ENCODE assay signal across 8 cellular contexts in the genomic region with DNA sequence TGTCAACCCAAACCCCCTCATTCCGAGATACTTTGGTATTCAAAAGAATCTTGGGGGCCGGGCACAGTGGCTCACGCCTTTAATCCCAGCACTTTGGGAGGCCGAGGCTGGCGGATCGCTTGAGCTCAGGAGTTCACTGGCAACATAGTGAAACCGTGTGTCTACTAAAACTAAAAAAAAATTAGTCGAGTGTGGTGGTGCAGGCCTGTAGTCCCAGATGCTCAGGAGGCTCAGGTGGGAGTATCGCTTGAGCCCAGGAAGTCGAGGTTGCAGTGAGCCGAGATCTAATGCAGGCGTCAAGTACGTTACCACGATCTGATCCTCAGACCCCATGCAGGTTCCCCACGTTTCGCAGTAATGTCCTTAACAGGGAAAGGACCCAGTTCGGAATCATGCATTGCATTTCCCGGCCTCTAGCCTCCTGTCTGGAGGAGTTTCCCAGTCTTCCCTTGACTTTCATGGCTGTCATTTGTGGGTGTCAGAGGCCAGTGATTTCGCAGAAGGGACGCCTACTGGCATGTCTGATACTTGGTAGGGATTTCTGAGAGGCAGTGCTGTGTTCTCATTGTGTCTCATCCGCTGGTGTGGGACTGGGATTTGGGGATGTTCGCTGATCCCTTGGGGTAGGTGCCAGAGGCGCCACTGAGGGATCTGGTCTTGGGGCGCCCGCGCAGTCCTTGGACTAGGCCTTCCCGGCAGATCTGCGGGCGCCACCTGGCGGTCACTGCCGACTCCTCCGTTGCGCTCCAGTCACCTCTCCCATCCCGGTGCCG. TPM values are rescaled to one million over a fixed set of nuclear protein-coding genes. Genes with fewer than 3 reads are reported as not detected.
DNase-seq lines count a peak whose midpoint lies in the region; ATAC-seq and TF ChIP-seq lines count a peak whose summit lies in the region.

No MANE protein-coding gene starts in this region.

- 34 to 57% methylated on average over 18 to 35 of the region's 35 CpGs for WGBS in endodermal cell (ENCODE audit: insufficient coverage in 1 of 2, insufficient read length in 1 of 2), 2 experiments
- 26 to 32% methylated on average over 31 to 32 of the region's 35 CpGs for WGBS in mesodermal cell (ENCODE audit: insufficient coverage in 2 of 2), 2 experiments

- peaks cover 29% of the 10 kb centered on the region for H3K4me1 Mint-ChIP-seq in endodermal cell

- peak overlapping the region; percentile 51 for H3K4me3 Mint-ChIP-seq in endodermal cell

- H3K4me3 ChIP-seq in endodermal cell (ENCODE audit: low read length) (peak overlapping the region; percentile 84), mesodermal cell (ENCODE audit: extremely low read depth, insufficient read depth, low read length, poor library complexity, severe bottlenecking) (peak overlapping the region; percentile 29)

- TF ChIP-seq CTCF in endodermal cell (conservative IDR thresholded peaks at IDR 0.05), result peak; percentile 99

- H3K27ac Mint-ChIP-seq in endodermal cell, result peak overlapping the region; percentile 93

- peaks cover 5% of the 10 kb centered on the region for H3K4me1 ChIP-seq in endodermal cell (ENCODE audit: control insufficient read depth, insufficient read depth, low read length)
- peaks cover 7% of the 10 kb centered on the region for H3K4me1 ChIP-seq in mesodermal cell (ENCODE audit: control insufficient read depth, insufficient read depth, low read length, poor library complexity, severe bottlenecking)

- no peaks in the 10 kb centered on the region for H3K27me3 ChIP-seq in endodermal cell (ENCODE audit: control insufficient read depth, insufficient read depth, low read length, poor library complexity, severe bottlenecking)

- ATAC-seq in GM21360 (IDR thresholded peaks at IDR 0.05; ENCODE audit: unreplicated experiment), result peak; percentile 73

- H3K36me3 ChIP-seq in endodermal cell (ENCODE audit: control insufficient read depth, insufficient read depth, low read length) (peaks cover 24% of the 10 kb centered on the region), mesodermal cell (ENCODE audit: control insufficient read depth, insufficient read depth, low read length) (peaks cover 24% of the 10 kb centered on the region)

- DNase-seq in COLO668 (lab: John Stamatoyannopoulos, UW; ENCODE audit: unreplicated experiment) (peak; percentile 95), HPDE6-E6E7 (ENCODE audit: extremely low spot score) (peak; percentile 85), endodermal cell (peak; percentile 98)
- DNase-seq in NK-92 treated with Interleukin-12 subunit alpha and Interleukin-12 subunit beta, amount 100 ng/mL, for 24 hours (lab: John Stamatoyannopoulos, UW), result peak; percentile 83
- peak; percentile 69 to 93 (median 88) for DNase-seq in activated CD8-positive, alpha-beta memory T cell treated with anti-CD3 and anti-CD28 coated beads for 48 hours (ENCODE audit: low read depth in 2 of 3, low spot score in 2 of 3)
- peak; percentile 83 for DNase-seq in stimulated activated CD8-positive, alpha-beta memory T cell treated with anti-CD3 and anti-CD28 coated beads, Interleukin-15, amount 100 ng/mL, for 1 hour (ENCODE audit: low read depth)

- no peaks in the 10 kb centered on the region for H3K27me3 Mint-ChIP-seq in endodermal cell (ENCODE audit: insufficient read depth)

- no peaks in the 10 kb centered on the region for H3K9me3 ChIP-seq in endodermal cell (ENCODE audit: control insufficient read depth, low read length)
- H3K9me3 ChIP-seq in mesodermal cell (ENCODE audit: control insufficient read depth, low read length), result no peaks in the 10 kb centered on the region

- peaks cover 26% of the 10 kb centered on the region for H3K36me3 Mint-ChIP-seq in endodermal cell (ENCODE audit: low read depth)

- peak overlapping the region; percentile 45 for H3K9ac ChIP-seq in endodermal cell (ENCODE audit: extremely low read depth, low read length, poor library complexity, severe bottlenecking)

- H3K27ac ChIP-seq in endodermal cell (ENCODE audit: low read depth, low read length) (peak overlapping the region; percentile 34), mesodermal cell (ENCODE audit: low read depth, low read length, severe bottlenecking) (peak overlapping the region; percentile 59)

- H3K9me3 Mint-ChIP-seq in endodermal cell, result no peaks in the 10 kb centered on the region

RNA-seq across cellular contexts. Expression of a gene that starts 39.3 kb away (rescaled TPM):
- total RNA-seq in endodermal cell, result 100 to 1,000 TPM; 526 to 626 TPM
- 491 TPM for polyA plus RNA-seq in endodermal cell (2013, experiment 1 of 2)
- 464 TPM for polyA plus RNA-seq in endodermal cell (2013, experiment 2 of 2)
- 410 TPM for polyA plus RNA-seq in mesodermal cell (2013, experiment 1 of 2)
- 468 TPM for polyA plus RNA-seq in mesodermal cell (2013, experiment 2 of 2)

RNA-seq across cellular contexts. Expression of a gene that starts 57.4 kb away (rescaled TPM):
- total RNA-seq in endodermal cell, result 1 to 10 TPM; 2.4 to 3.6 TPM
- polyA plus RNA-seq in endodermal cell (2013, experiment 1 of 2), result 1.5 TPM
- 1.7 TPM for polyA plus RNA-seq in endodermal cell (2013, experiment 2 of 2)
- polyA plus RNA-seq in mesodermal cell (2013, experiment 1 of 2), result 2.0 TPM
- polyA plus RNA-seq in mesodermal cell (2013, experiment 2 of 2), result 2.1 TPM

Comparison
In these comparisons a context has a peak if more than half of its experiments do, and no peak if none do; other contexts are left out.
1. Peak in every context shown above with its lines: DNase-seq, ATAC-seq, H3K4me3 ChIP-seq and H3K27ac ChIP-seq.